ENCODE assay signal across 11 cellular contexts in genomic region chr14:40691066-40691465, GRCh38.
"Had no signal": no experiment of that assay in that cellular context is flagged by ENCODE, and none has a peak within 500 bp of the region (broad histone marks: within the 10 kb centered on the region; RNA-seq: fewer than 3 reads in every experiment).

No MANE protein-coding gene starts in this region.

- H3K9ac ChIP-seq: GM23248 had no signal

- H3K4me3 ChIP-seq: GM23248, GM23338, HAP-1 had no signal

- H3K9me3 ChIP-seq: HAP-1 had no signal

- DNase-seq: GM23248, GOT3, H7, H9, HCEC 1CT, HFFc6 had no signal

- H3K27ac ChIP-seq: GM23248 had no signal

- H3K36me3 ChIP-seq: HAP-1 had no signal

- ATAC-seq: GM23338, HCT116 had no signal

- FAIRE-seq: H1, H54 had no signal

- H2AFZ ChIP-seq: GM23248, GM23338 had no signal

- H3K4me2 ChIP-seq: GM23338 had no signal
